13 cellular contexts compared by ENCODE assay signal in genomic region chr7:110253083-110253482, GRCh38.
DNase-seq lines count a peak whose midpoint lies in the region; ATAC-seq, FAIRE-seq and TF ChIP-seq lines count a peak whose summit lies in the region.
"Had no signal": no experiment of that assay in that cellular context is flagged by ENCODE, and none has a peak within 500 bp of the region (broad histone marks: within the 10 kb centered on the region; RNA-seq: fewer than 3 reads in every experiment).

No MANE protein-coding gene starts in this region.

- H2AFZ ChIP-seq in endothelial cell of umbilical vein (ENCODE audit: low read depth, low read length) (no peak overlapping the region), PC-3 (ENCODE audit: low read length) (no peak overlapping the region)
- H2AFZ ChIP-seq: GM23338 had no signal

- no peak overlapping the region for H3K4me3 Mint-ChIP-seq in HFFc6
- H3K4me3 Mint-ChIP-seq in WTC11 = no peak overlapping the region
- H3K4me3 Mint-ChIP-seq: GM23338 had no signal

- H3K27me3 ChIP-seq in endothelial cell of umbilical vein (ENCODE audit: control insufficient read depth in 2 of 2, insufficient read depth in 2 of 2, low read length in 2 of 2) = no peaks in the 10 kb centered on the region
- no peaks in the 10 kb centered on the region for H3K27me3 ChIP-seq in PC-3 (ENCODE audit: low read length)
- H3K27me3 ChIP-seq in effector memory CD4-positive, alpha-beta T cell (replicated peaks; ENCODE audit: control insufficient read depth, insufficient read depth, low read length, poor library complexity, severe bottlenecking) = no peaks in the 10 kb centered on the region
- H3K27me3 ChIP-seq: BLaER1 treated with 17β-estradiol and CSF1 and Interleukin-3, amounts not matched to agents 10 nM and 100 nM had no signal

- peak; percentile 28 for FAIRE-seq in endothelial cell of umbilical vein (lab: Jason Lieb, UNC)
- FAIRE-seq: G401.6, GM12891 had no signal

- H3K9ac ChIP-seq in endothelial cell of umbilical vein (replicated peaks; ENCODE audit: extremely low read depth, insufficient read depth, low read length) (no peak overlapping the region), PC-3 (ENCODE audit: low read length) (no peak overlapping the region)
- H3K9ac ChIP-seq: BLaER1 treated with 17β-estradiol and CSF1 and Interleukin-3, amounts not matched to agents 10 nM and 100 nM had no signal

- H3K4me1 ChIP-seq in endothelial cell of umbilical vein (ENCODE audit: control insufficient read depth, extremely low read depth, insufficient read depth, low read length) (no peaks in the 10 kb centered on the region), PC-3 (ENCODE audit: insufficient read depth, low read length) (no peaks in the 10 kb centered on the region)
- H3K4me1 ChIP-seq in effector memory CD4-positive, alpha-beta T cell (ENCODE audit: control insufficient read depth, insufficient read depth, low read length, poor library complexity, severe bottlenecking) = no peaks in the 10 kb centered on the region
- H3K4me1 ChIP-seq: BLaER1 treated with 17β-estradiol and CSF1 and Interleukin-3, amounts not matched to agents 10 nM and 100 nM had no signal

- intact Hi-C loops in endothelial cell of umbilical vein (cut with micrococcal nuclease) = no loop called here
- intact Hi-C loops in PC-3 (cut with micrococcal nuclease) = no loop called here

- H3K79me2 ChIP-seq in endothelial cell of umbilical vein (ENCODE audit: control insufficient read depth, insufficient read depth, low read length) = no peaks in the 10 kb centered on the region
- no peaks in the 10 kb centered on the region for H3K79me2 ChIP-seq in PC-3 (ENCODE audit: low read length)

- H3K4me2 ChIP-seq in endothelial cell of umbilical vein (ENCODE audit: insufficient read depth, low read length) = no peak overlapping the region
- H3K4me2 ChIP-seq in PC-3 (ENCODE audit: low read length) = no peak overlapping the region
- H3K4me2 ChIP-seq: BLaER1 treated with 17β-estradiol and CSF1 and Interleukin-3, amounts not matched to agents 10 nM and 100 nM; GM23338 had no signal

- peaks cover 26% of the 10 kb centered on the region for H3K4me1 Mint-ChIP-seq in HFFc6 (ENCODE audit: low read depth)
- H3K4me1 Mint-ChIP-seq in WTC11 = no peaks in the 10 kb centered on the region
- H3K4me1 Mint-ChIP-seq: GM23338 had no signal

- H3K9me2 ChIP-seq in PC-3 (replicated peaks; ENCODE audit: low read length) = no peaks in the 10 kb centered on the region

- no peak for TF ChIP-seq CTCF in HFFc6 (IDR thresholded peaks at IDR 0.05)
- no peak for TF ChIP-seq CTCF in endothelial cell of umbilical vein (IDR thresholded peaks at IDR 0.05; ENCODE audit: extremely low read depth in 1 of 2, insufficient read depth in 1 of 2, low read depth in 1 of 2, low read length in 2 of 2)
- no peak for TF ChIP-seq CTCF in WTC11 (IDR thresholded peaks at IDR 0.05)
- TF ChIP-seq CTCF in PC-3 (conservative IDR thresholded peaks at IDR 0.05; ENCODE audit: low read depth, low read length) = no peak

- H3F3A ChIP-seq in PC-3 (ENCODE audit: low read length, unreplicated experiment) = no peaks in the 10 kb centered on the region

- H3K36me3 ChIP-seq in endothelial cell of umbilical vein (ENCODE audit: control insufficient read depth in 2 of 2, extremely low read depth in 1 of 2, insufficient read depth in 2 of 2, low read length in 2 of 2) (no peaks in the 10 kb centered on the region), PC-3 (ENCODE audit: low read depth, low read length) (no peaks in the 10 kb centered on the region)
- no peaks in the 10 kb centered on the region for H3K36me3 ChIP-seq in effector memory CD4-positive, alpha-beta T cell (ENCODE audit: control insufficient read depth, insufficient read depth, low read length)
- H3K36me3 ChIP-seq: BLaER1 treated with 17β-estradiol and CSF1 and Interleukin-3, amounts not matched to agents 10 nM and 100 nM had no signal

- peak; percentile 8 for DNase-seq in HFFc6
- peak; percentile 30 for DNase-seq in NCI-H69 (lab: John Stamatoyannopoulos, UW)
- DNase-seq in endothelial cell of umbilical vein (ENCODE audit: low read depth, low spot score) = no peak
- DNase-seq in NCI-H526 treated with DMSO at 0.1 percent for 48 hours (lab: John Stamatoyannopoulos, UW) = no peak
- DNase-seq in WTC11 (ENCODE audit: low spot score) = no peak
- no peak for DNase-seq in PC-3
- no peak for DNase-seq in effector memory CD4-positive, alpha-beta T cell
- DNase-seq: NCI-H2107, RPMI8226 had no signal

- dilution Hi-C loops in endothelial cell of umbilical vein (cut with MboI; ENCODE audit: extremely low pct_ligation_motif_present, low sequenced_read_pairs) = no loop called here

- H3K9me1 ChIP-seq in endothelial cell of umbilical vein (replicated peaks; ENCODE audit: control insufficient read depth, extremely low read depth, insufficient read depth, low read length) = no peaks in the 10 kb centered on the region

- no peak for TF ChIP-seq POLR2A in endothelial cell of umbilical vein (IDR thresholded peaks at IDR 0.05; ENCODE audit: low read depth, low read length)

- H3K36me3 Mint-ChIP-seq in HFFc6 (ENCODE audit: low read depth) = no peaks in the 10 kb centered on the region
- no peaks in the 10 kb centered on the region for H3K36me3 Mint-ChIP-seq in WTC11

- H3K9me3 ChIP-seq in endothelial cell of umbilical vein (replicated peaks; ENCODE audit: control insufficient read depth, insufficient read depth, low read length) (no peaks in the 10 kb centered on the region), PC-3 (ENCODE audit: low read length) (no peaks in the 10 kb centered on the region)
- H3K9me3 ChIP-seq in effector memory CD4-positive, alpha-beta T cell (ENCODE audit: control insufficient read depth, low read length) = no peaks in the 10 kb centered on the region
- H3K9me3 ChIP-seq: BLaER1 treated with 17β-estradiol and CSF1 and Interleukin-3, amounts not matched to agents 10 nM and 100 nM had no signal

- H3K4me3 ChIP-seq in endothelial cell of umbilical vein (replicated peaks in 1 of 3; ENCODE audit: insufficient read depth in 1 of 3, low read depth in 1 of 3, low read length in 3 of 3) (no peak overlapping the region), PC-3 (ENCODE audit: low read length) (no peak overlapping the region)
- H3K4me3 ChIP-seq in effector memory CD4-positive, alpha-beta T cell (ENCODE audit: insufficient read depth, low read depth, low read length, poor library complexity, severe bottlenecking) = no peak overlapping the region
- H3K4me3 ChIP-seq: BLaER1 treated with 17β-estradiol and CSF1 and Interleukin-3, amounts not matched to agents 10 nM and 100 nM; GM23338 had no signal

- H4K20me1 ChIP-seq in endothelial cell of umbilical vein (replicated peaks; ENCODE audit: control insufficient read depth, extremely low read depth, insufficient read depth, low read length) = no peaks in the 10 kb centered on the region
- H4K20me1 ChIP-seq in PC-3 (ENCODE audit: low read length) = no peaks in the 10 kb centered on the region
- H4K20me1 ChIP-seq: BLaER1 treated with 17β-estradiol and CSF1 and Interleukin-3, amounts not matched to agents 10 nM and 100 nM had no signal

- no peak for ATAC-seq in WTC11
- ATAC-seq in PC-3 = no peak
- ATAC-seq: GM23338 had no signal

- POLR2A ChIA-PET in endothelial cell of umbilical vein (lab: Charles Lee) = no interaction called here
- POLR2A ChIA-PET in WTC11 (lab: Charles Lee) = no interaction called here
- POLR2A ChIA-PET in PC-3 (lab: Charles Lee; ENCODE audit: unreplicated experiment) = no interaction called here

- H3K9me3 Mint-ChIP-seq in HFFc6 = no peaks in the 10 kb centered on the region
- peaks cover 3% of the 10 kb centered on the region; the same call in 1 of the 2 replicates for H3K9me3 Mint-ChIP-seq in WTC11
- H3K9me3 Mint-ChIP-seq: GM23338 had no signal

- CTCF ChIA-PET in endothelial cell of umbilical vein (lab: Charles Lee) = no interaction called here
- CTCF ChIA-PET in WTC11 (lab: Charles Lee) = no interaction called here
- CTCF ChIA-PET in PC-3 (lab: Charles Lee) = no interaction called here

- H3K27ac Mint-ChIP-seq in HFFc6 = no peak overlapping the region
- H3K27ac Mint-ChIP-seq in WTC11 = no peak overlapping the region
- H3K27ac Mint-ChIP-seq: GM23338 had no signal

- H3K27ac ChIP-seq in endothelial cell of umbilical vein (ENCODE audit: insufficient read depth, low read depth, low read length) (no peak overlapping the region), PC-3 (ENCODE audit: low read length) (no peak overlapping the region)
- H3K27ac ChIP-seq in effector memory CD4-positive, alpha-beta T cell (ENCODE audit: insufficient read depth, low read length, poor library complexity, severe bottlenecking) = no peak overlapping the region
- H3K27ac ChIP-seq: BLaER1 treated with 17β-estradiol and CSF1 and Interleukin-3, amounts not matched to agents 10 nM and 100 nM had no signal

- BruUV-seq in endothelial cell of umbilical vein (replicated peaks; lab: Mats Ljungman, UMichigan) (no TSS peak), PC-3 (replicated peaks; lab: Mats Ljungman, UMichigan) (no TSS peak)

- peaks cover 1% of the 10 kb centered on the region; the same call in 1 of the 2 replicates for H3K27me3 Mint-ChIP-seq in HFFc6 (ENCODE audit: insufficient read depth)
- no peaks in the 10 kb centered on the region for H3K27me3 Mint-ChIP-seq in WTC11 (ENCODE audit: low read depth)

TF ChIP-seq in endothelial cell of umbilical vein, 7 proteins besides CTCF, POLR2A, EP300 and RAD21 (continues in another document):
- TF ChIP-seq POLR2AphosphoS5 (IDR thresholded peaks at IDR 0.05; ENCODE audit: insufficient read depth, low read depth, low read length) (no peak), EZH2 (IDR thresholded peaks at IDR 0.05; ENCODE audit: borderline replicate concordance, low read depth, low read length, severe bottlenecking) (no peak), MYC (IDR thresholded peaks at IDR 0.05; ENCODE audit: low read depth, low read length) (no peak), GATA2 (IDR thresholded peaks at IDR 0.05; ENCODE audit: insufficient read depth, insufficient read length, low read depth, low read length) (no peak), FOS (IDR thresholded peaks at IDR 0.05; ENCODE audit: borderline replicate concordance, insufficient read depth, low read length) (no peak)

TF ChIP-seq in WTC11, 78 proteins besides CTCF, POLR2A, EP300 and RAD21:
- TF ChIP-seq RELA (CRISPR knock-in tag; IDR thresholded peaks at IDR 0.05; ENCODE audit: borderline replicate concordance) (no peak), ATF1 (CRISPR knock-in tag; IDR thresholded peaks at IDR 0.05) (no peak), CDX4 (CRISPR knock-in tag; IDR thresholded peaks at IDR 0.05; ENCODE audit: borderline replicate concordance) (no peak), ZBTB21 (CRISPR knock-in tag; IDR thresholded peaks at IDR 0.05; ENCODE audit: borderline replicate concordance) (no peak), CREM (CRISPR knock-in tag; IDR thresholded peaks at IDR 0.05) (no peak)

Comparison
In these comparisons a context has a peak if more than half of its experiments do, and no peak if none do; other contexts are left out.
1. DNase-seq: peak in HFFc6 (single experiment) and NCI-H69 (single experiment); none in endothelial cell of umbilical vein (single experiment), NCI-H526 treated with DMSO at 0.1 percent for 48 hours (single experiment), WTC11 (single experiment), PC-3 (single experiment) and effector memory CD4-positive, alpha-beta T cell (0 of 3).